ENCODE assay signal across 15 cellular contexts in the genomic region with DNA sequence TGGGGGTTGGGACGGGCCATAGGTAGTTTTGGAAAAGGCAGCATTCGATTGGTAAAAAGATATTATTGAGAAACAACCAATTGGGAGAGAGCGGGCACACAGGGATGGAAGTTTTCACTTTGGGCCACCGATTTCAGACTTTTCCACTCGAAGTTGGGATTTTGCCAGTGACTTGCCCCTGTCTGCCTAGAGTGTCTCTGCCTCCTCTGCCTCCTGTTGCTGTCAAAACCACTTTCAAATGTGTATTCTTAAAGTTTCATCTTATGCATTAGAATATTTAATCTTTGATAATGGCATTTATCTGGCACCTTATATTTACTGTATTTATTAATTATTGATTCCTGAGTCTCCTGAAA.
"Had no signal": no experiment of that assay in that cellular context is flagged by ENCODE, and none has a peak within 500 bp of the region (broad histone marks: within the 10 kb centered on the region; RNA-seq: fewer than 3 reads in every experiment).

No MANE protein-coding gene starts in this region.

- H3K36me3 ChIP-seq: SJCRH30 had no signal

- H3K4me1 ChIP-seq: SJCRH30 had no signal

- H3K9me3 ChIP-seq: SJCRH30 had no signal

- DNase-seq: KBM-7, NCI-H1092 treated with DMSO at 0.1 percent for 48 hours, NCI-H1436, NCI-H187, NCI-H2029, NCI-H2081 treated with DMSO at 0.1 percent for 48 hours, NCI-H2171, NCI-H226, NCI-H524 treated with DMSO at 0.1 percent for 48 hours, NCI-H774, SHP77 treated with DMSO at 0.1 percent for 48 hours, SJCRH30, T-helper 1 cell had no signal

- H3K27ac ChIP-seq: RWPE1, SJCRH30 had no signal

- H3K27me3 ChIP-seq: SJCRH30 had no signal

- ATAC-seq: SK-N-SH treated with all-trans-retinoic acid at 6 μM for 48 hours had no signal

- H3K4me3 ChIP-seq: SJCRH30 had no signal
